21 cellular contexts compared by ENCODE assay signal in the genomic region with DNA sequence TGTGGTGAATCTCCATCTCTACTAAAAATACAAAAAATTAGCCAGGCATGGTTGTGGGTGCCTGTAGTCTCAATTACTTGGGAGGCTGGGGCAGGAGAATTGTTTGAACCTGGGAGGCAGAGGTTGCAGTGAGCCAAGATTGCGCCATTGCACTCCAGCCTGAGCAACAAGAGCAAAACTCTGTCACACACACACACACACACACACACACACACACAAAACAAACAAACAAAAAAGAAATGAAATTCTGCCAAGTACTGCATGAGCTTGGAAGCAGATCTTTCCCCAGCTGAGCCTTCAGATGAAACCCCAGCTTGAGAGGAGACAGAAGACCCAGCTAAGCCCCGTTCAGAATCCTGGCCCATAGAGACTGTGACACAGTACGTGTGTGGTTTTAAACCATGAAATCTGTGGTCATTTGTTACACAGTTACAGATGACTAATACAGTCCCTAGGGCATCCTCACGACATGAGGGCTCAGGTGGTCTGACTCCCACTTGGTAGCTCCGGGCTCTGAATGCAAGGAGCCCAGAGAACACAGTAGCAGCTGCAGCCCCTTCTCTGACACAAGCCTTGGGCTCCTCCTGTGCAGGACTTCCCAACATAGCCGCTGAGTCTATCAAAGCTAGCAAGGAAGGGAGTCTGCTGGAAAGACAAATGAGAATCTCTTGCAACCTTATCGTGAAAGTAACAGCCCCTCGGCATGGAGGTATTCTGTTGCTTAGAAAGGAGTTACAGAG.
DNase-seq lines count a peak whose midpoint lies in the region; ATAC-seq, FAIRE-seq and TF ChIP-seq lines count a peak whose summit lies in the region.
"Had no signal": no experiment of that assay in that cellular context is flagged by ENCODE, and none has a peak within 500 bp of the region (broad histone marks: within the 10 kb centered on the region; RNA-seq: fewer than 3 reads in every experiment).

No MANE protein-coding gene starts in this region.

- H3K36me3 ChIP-seq in PC-3 (ENCODE audit: low read depth, low read length) = no peaks in the 10 kb centered on the region
- no peaks in the 10 kb centered on the region for H3K36me3 ChIP-seq in upper lobe of right lung
- H3K36me3 ChIP-seq: vagina, WERI-Rb-1 had no signal

- H3K9me3 ChIP-seq in PC-3 (ENCODE audit: low read length) (no peaks in the 10 kb centered on the region), upper lobe of right lung (no peaks in the 10 kb centered on the region)
- H3K9me3 ChIP-seq: body of pancreas, vagina had no signal

- H4K20me1 ChIP-seq in PC-3 (ENCODE audit: low read length) = no peaks in the 10 kb centered on the region

- CTCF ChIA-PET in PC-3 (lab: Charles Lee) = no interaction called here

- no peak overlapping the region for H3K27ac Mint-ChIP-seq in activated naive CD8-positive, alpha-beta T cell treated with anti-CD3 and anti-CD28 coated beads, Interleukin-2, amount 50 U/mL, for 24 hours
- no peak overlapping the region for H3K27ac Mint-ChIP-seq in activated naive CD8-positive, alpha-beta T cell treated with anti-CD3 and anti-CD28 coated beads for 36 hours
- H3K27ac Mint-ChIP-seq: activated CD4-positive, alpha-beta memory T cell treated with anti-CD3 and anti-CD28 coated beads for 36 hours; activated naive CD8-positive, alpha-beta T cell; activated T-cell treated with anti-CD3 and anti-CD28 coated beads, Interleukin-2, amount 50 U/mL, for 24 hours; CD4-positive, CD25-positive, alpha-beta regulatory T cell had no signal

- no peak for DNase-seq in activated naive CD8-positive, alpha-beta T cell treated with anti-CD3 and anti-CD28 coated beads, Interleukin-2, amount 50 U/mL, for 24 hours
- no peak for DNase-seq in activated naive CD8-positive, alpha-beta T cell treated with anti-CD3 and anti-CD28 coated beads for 36 hours
- DNase-seq in PC-3 = peak; percentile 49
- peak; percentile 49 for DNase-seq in kidney tubule cell (ENCODE audit: low spot score)
- DNase-seq in upper lobe of right lung = no peak
- DNase-seq in DMS79 (lab: John Stamatoyannopoulos, UW) = no peak
- DNase-seq in frontal cortex (ENCODE audit: low spot score in 2 of 2) = no peak
- DNase-seq: activated CD4-positive, alpha-beta memory T cell treated with anti-CD3 and anti-CD28 coated beads for 36 hours; activated T-cell treated with anti-CD3 and anti-CD28 coated beads, Interleukin-2, amount 50 U/mL, for 24 hours; body of pancreas; CD4-positive, CD25-positive, alpha-beta regulatory T cell; NCI-H1092; NCI-H510A; SHP77; WERI-Rb-1 had no signal

- H3K4me1 ChIP-seq in PC-3 (ENCODE audit: insufficient read depth, low read length) = peaks cover 14% of the 10 kb centered on the region; the same call in 1 of the 2 replicates
- H3K4me1 ChIP-seq in upper lobe of right lung = no peaks in the 10 kb centered on the region
- H3K4me1 ChIP-seq: body of pancreas, parathyroid adenoma, vagina had no signal

- BruUV-seq in PC-3 (replicated peaks; lab: Mats Ljungman, UMichigan) = no TSS peak

- peaks cover 6% of the 10 kb centered on the region for H3K27me3 Mint-ChIP-seq in activated naive CD8-positive, alpha-beta T cell treated with anti-CD3 and anti-CD28 coated beads, Interleukin-2, amount 50 U/mL, for 24 hours
- H3K27me3 Mint-ChIP-seq in activated naive CD8-positive, alpha-beta T cell treated with anti-CD3 and anti-CD28 coated beads for 36 hours = no peaks in the 10 kb centered on the region
- H3K27me3 Mint-ChIP-seq: activated naive CD8-positive, alpha-beta T cell; activated T-cell treated with anti-CD3 and anti-CD28 coated beads, Interleukin-2, amount 50 U/mL, for 24 hours had no signal

- FAIRE-seq in frontal cortex (lab: Jason Lieb, UNC) = no peak
- FAIRE-seq: H54 had no signal

- no peak for TF ChIP-seq CTCF in PC-3 (conservative IDR thresholded peaks at IDR 0.05; ENCODE audit: low read depth, low read length)
- TF ChIP-seq CTCF in upper lobe of right lung (IDR thresholded peaks at IDR 0.05) = no peak

- H3K9me2 ChIP-seq in PC-3 (replicated peaks; ENCODE audit: low read length) = no peaks in the 10 kb centered on the region

- H3K4me2 ChIP-seq in PC-3 (ENCODE audit: low read length) = no peak overlapping the region

- H3K27me3 ChIP-seq in PC-3 (ENCODE audit: low read length) (no peaks in the 10 kb centered on the region), upper lobe of right lung (no peaks in the 10 kb centered on the region)
- H3K27me3 ChIP-seq: body of pancreas, vagina had no signal

- peak; percentile 86 for ATAC-seq in activated naive CD8-positive, alpha-beta T cell treated with anti-CD3 and anti-CD28 coated beads, Interleukin-2, amount 50 U/mL, for 24 hours
- ATAC-seq in PC-3 = peak; percentile 46
- peak; percentile 43 for ATAC-seq in upper lobe of right lung
- no peak for ATAC-seq in HG03039 (IDR thresholded peaks at IDR 0.05; ENCODE audit: unreplicated experiment)
- ATAC-seq: body of pancreas had no signal

- H3K36me3 Mint-ChIP-seq in activated naive CD8-positive, alpha-beta T cell treated with anti-CD3 and anti-CD28 coated beads, Interleukin-2, amount 50 U/mL, for 24 hours (ENCODE audit: low read depth) = no peaks in the 10 kb centered on the region
- no peaks in the 10 kb centered on the region for H3K36me3 Mint-ChIP-seq in activated naive CD8-positive, alpha-beta T cell treated with anti-CD3 and anti-CD28 coated beads for 36 hours
- H3K36me3 Mint-ChIP-seq: activated CD4-positive, alpha-beta memory T cell treated with anti-CD3 and anti-CD28 coated beads for 36 hours; activated naive CD8-positive, alpha-beta T cell; CD4-positive, CD25-positive, alpha-beta regulatory T cell had no signal

- intact Hi-C loops in PC-3 (cut with micrococcal nuclease) = no loop called here
- intact Hi-C loops in upper lobe of right lung (cut with DNase I) = no loop called here

- H3K4me3 Mint-ChIP-seq in activated naive CD8-positive, alpha-beta T cell treated with anti-CD3 and anti-CD28 coated beads, Interleukin-2, amount 50 U/mL, for 24 hours = no peak overlapping the region
- H3K4me3 Mint-ChIP-seq in activated naive CD8-positive, alpha-beta T cell treated with anti-CD3 and anti-CD28 coated beads for 36 hours = no peak overlapping the region
- H3K4me3 Mint-ChIP-seq: activated CD4-positive, alpha-beta memory T cell treated with anti-CD3 and anti-CD28 coated beads for 36 hours; activated naive CD8-positive, alpha-beta T cell; activated T-cell treated with anti-CD3 and anti-CD28 coated beads, Interleukin-2, amount 50 U/mL, for 24 hours; CD4-positive, CD25-positive, alpha-beta regulatory T cell had no signal

- H3K79me2 ChIP-seq in PC-3 (ENCODE audit: low read length) = no peaks in the 10 kb centered on the region
- H3K79me2 ChIP-seq: parathyroid adenoma had no signal

- no peaks in the 10 kb centered on the region for H3K9me3 Mint-ChIP-seq in activated naive CD8-positive, alpha-beta T cell treated with anti-CD3 and anti-CD28 coated beads, Interleukin-2, amount 50 U/mL, for 24 hours
- no peaks in the 10 kb centered on the region for H3K9me3 Mint-ChIP-seq in activated naive CD8-positive, alpha-beta T cell treated with anti-CD3 and anti-CD28 coated beads for 36 hours
- H3K9me3 Mint-ChIP-seq: activated CD4-positive, alpha-beta memory T cell treated with anti-CD3 and anti-CD28 coated beads for 36 hours; activated T-cell treated with anti-CD3 and anti-CD28 coated beads, Interleukin-2, amount 50 U/mL, for 24 hours; CD4-positive, CD25-positive, alpha-beta regulatory T cell had no signal

- POLR2A ChIA-PET in PC-3 (lab: Charles Lee; ENCODE audit: unreplicated experiment) = no interaction called here

- H3K27ac ChIP-seq in PC-3 (ENCODE audit: low read length) = no peak overlapping the region
- no peak overlapping the region for H3K27ac ChIP-seq in upper lobe of right lung
- H3K27ac ChIP-seq: body of pancreas, parathyroid adenoma, vagina, WERI-Rb-1 had no signal

- peaks cover 5% of the 10 kb centered on the region for H3K4me1 Mint-ChIP-seq in activated naive CD8-positive, alpha-beta T cell treated with anti-CD3 and anti-CD28 coated beads, Interleukin-2, amount 50 U/mL, for 24 hours
- H3K4me1 Mint-ChIP-seq in activated naive CD8-positive, alpha-beta T cell treated with anti-CD3 and anti-CD28 coated beads for 36 hours = no peaks in the 10 kb centered on the region
- H3K4me1 Mint-ChIP-seq: CD4-positive, CD25-positive, alpha-beta regulatory T cell had no signal

- no peak overlapping the region for H2AFZ ChIP-seq in PC-3 (ENCODE audit: low read length)
- H2AFZ ChIP-seq: parathyroid adenoma had no signal

- no peak overlapping the region for H3K9ac ChIP-seq in PC-3 (ENCODE audit: low read length)
- H3K9ac ChIP-seq: parathyroid adenoma had no signal

- no peak overlapping the region for H3K4me3 ChIP-seq in PC-3 (ENCODE audit: low read length)
- H3K4me3 ChIP-seq in upper lobe of right lung = no peak overlapping the region
- H3K4me3 ChIP-seq: body of pancreas, lung, vagina had no signal

- no peaks in the 10 kb centered on the region for H3F3A ChIP-seq in PC-3 (ENCODE audit: low read length, unreplicated experiment)

Comparison
In these comparisons a context has a peak if more than half of its experiments do, and no peak if none do; other contexts are left out.
1. DNase-seq: peak in PC-3 (single experiment) and kidney tubule cell (single experiment); none in activated naive CD8-positive, alpha-beta T cell treated with anti-CD3 and anti-CD28 coated beads, Interleukin-2, amount 50 U/mL, for 24 hours (single experiment), activated naive CD8-positive, alpha-beta T cell treated with anti-CD3 and anti-CD28 coated beads for 36 hours (single experiment), upper lobe of right lung (single experiment), DMS79 (single experiment) and frontal cortex (0 of 2).